In the genomic region with DNA sequence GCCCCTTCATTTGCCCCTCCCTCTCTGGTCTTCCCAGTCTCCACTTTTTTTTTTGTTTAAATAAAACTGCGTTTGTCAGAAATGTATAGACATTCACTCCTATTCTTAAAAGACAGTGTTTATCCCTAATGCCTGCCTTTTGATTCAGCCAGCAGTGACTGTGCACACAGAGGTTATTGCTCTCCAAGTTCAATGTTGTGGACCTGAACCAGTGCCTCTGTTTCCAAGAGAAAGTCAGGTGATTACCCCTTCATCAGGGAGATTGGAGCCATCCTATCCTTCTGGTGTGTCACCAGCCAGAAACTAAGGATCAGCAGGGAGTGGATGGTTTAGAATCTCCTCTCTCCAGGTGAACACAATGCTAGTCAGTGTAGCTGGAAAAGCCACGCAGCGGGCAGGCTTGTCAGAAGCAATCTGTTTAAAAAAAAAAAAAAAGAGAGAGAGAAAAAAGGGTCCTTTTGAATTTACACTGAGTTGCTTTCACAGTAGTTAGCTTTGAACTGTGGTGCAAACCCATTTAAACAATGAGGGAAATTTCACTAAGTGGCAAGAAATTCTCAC, we compare ENCODE assay signal across 1 cellular context.
TF ChIP-seq lines count a peak whose summit lies in the region.

No MANE protein-coding gene starts in this region.

TF ChIP-seq in liver, 16 proteins besides CTCF, POLR2A, EP300 and RAD21 (continued from another document):
- TF ChIP-seq NR2F2 (IDR thresholded peaks at IDR 0.05) (no peak), RXRA (IDR thresholded peaks at IDR 0.05) (peak; percentile 57 to 82), ZBTB33 (IDR thresholded peaks at IDR 0.05) (no peak)
